Comparison of ENCODE assay signal across 8 cellular contexts in genomic region chr19:7521551-7522071, GRCh38. TPM values are rescaled to one million over a fixed set of nuclear protein-coding genes. Genes with fewer than 3 reads are reported as not detected.
DNase-seq lines count a peak whose midpoint lies in the region; ATAC-seq lines count a peak whose summit lies in the region.

No MANE protein-coding gene starts in this region.

- intact Hi-C loops in activated CD4-positive, alpha-beta T cell treated with anti-CD3 and anti-CD28 coated beads, Interleukin-2, amount 10 ng/mL, durations not matched to agents 24 days and 14 days (cut with micrococcal nuclease) = loop anchor here (1.0 to 10.0 kb wide), 3 partner anchors 13 to 327 kb away; partner anchors contain the start of gene PEX11G

- no peak for DNase-seq in activated CD4-positive, alpha-beta T cell treated with anti-CD3 and anti-CD28 coated beads, Interleukin-2, amount 10 ng/mL, durations not matched to agents 24 days and 14 days
- no peak for DNase-seq in activated CD4-positive, alpha-beta T cell treated with anti-CD3 and anti-CD28 coated beads, Interleukin-2, amount 50 U/mL, for 4 hours
- DNase-seq in immature natural killer cell (no peak), substantia nigra (lab: John Stamatoyannopoulos, UW) (no peak), SHP77 (lab: John Stamatoyannopoulos, UW) (no peak), DMS153 treated with DMSO at 0.1 percent for 48 hours (lab: John Stamatoyannopoulos, UW; ENCODE audit: unreplicated experiment) (no peak)

- H3K27me3 Mint-ChIP-seq in activated CD4-positive, alpha-beta T cell treated with anti-CD3 and anti-CD28 coated beads, Interleukin-2, amount 10 ng/mL, durations not matched to agents 24 days and 14 days = peaks cover 18% of the 10 kb centered on the region
- no peaks in the 10 kb centered on the region for H3K27me3 Mint-ChIP-seq in activated naive CD8-positive, alpha-beta T cell
- H3K27me3 Mint-ChIP-seq in immature natural killer cell (ENCODE audit: low read depth in 3 of 3) = peaks cover 5 to 13% (median 7%) of the 10 kb centered on the region in 3 donors

- ATAC-seq in HG03175 (IDR thresholded peaks at IDR 0.05; ENCODE audit: unreplicated experiment) = no peak

- H3K9me3 Mint-ChIP-seq in activated CD4-positive, alpha-beta T cell treated with anti-CD3 and anti-CD28 coated beads, Interleukin-2, amount 10 ng/mL, durations not matched to agents 24 days and 14 days = no peaks in the 10 kb centered on the region
- no peaks in the 10 kb centered on the region for H3K9me3 Mint-ChIP-seq in activated naive CD8-positive, alpha-beta T cell (ENCODE audit: low read depth)
- H3K9me3 Mint-ChIP-seq in immature natural killer cell = no peaks in the 10 kb centered on the region

- H3K4me3 Mint-ChIP-seq in activated CD4-positive, alpha-beta T cell treated with anti-CD3 and anti-CD28 coated beads, Interleukin-2, amount 10 ng/mL, durations not matched to agents 24 days and 14 days = peak overlapping the region; percentile 81
- peak overlapping the region; percentile 78 for H3K4me3 Mint-ChIP-seq in activated naive CD8-positive, alpha-beta T cell
- peak overlapping the region; percentile 74 to 93 (median 88) for H3K4me3 Mint-ChIP-seq in immature natural killer cell

- H3K27ac ChIP-seq in substantia nigra (ENCODE audit: low read depth, low read length, poor library complexity, severe bottlenecking) = peak overlapping the region; percentile 75

- H3K36me3 Mint-ChIP-seq in activated CD4-positive, alpha-beta T cell treated with anti-CD3 and anti-CD28 coated beads, Interleukin-2, amount 10 ng/mL, durations not matched to agents 24 days and 14 days (ENCODE audit: low read depth) = peaks cover 5% of the 10 kb centered on the region
- H3K36me3 Mint-ChIP-seq in activated naive CD8-positive, alpha-beta T cell = no peaks in the 10 kb centered on the region
- H3K36me3 Mint-ChIP-seq in immature natural killer cell = no peaks in the 10 kb centered on the region

- H3K4me1 Mint-ChIP-seq in activated CD4-positive, alpha-beta T cell treated with anti-CD3 and anti-CD28 coated beads, Interleukin-2, amount 10 ng/mL, durations not matched to agents 24 days and 14 days = peaks cover 12% of the 10 kb centered on the region
- peaks cover 19% of the 10 kb centered on the region for H3K4me1 Mint-ChIP-seq in activated naive CD8-positive, alpha-beta T cell (ENCODE audit: low read depth)
- H3K4me1 Mint-ChIP-seq in immature natural killer cell = peaks cover 26% of the 10 kb centered on the region in 2 donors

- H3K27ac Mint-ChIP-seq in activated CD4-positive, alpha-beta T cell treated with anti-CD3 and anti-CD28 coated beads, Interleukin-2, amount 10 ng/mL, durations not matched to agents 24 days and 14 days = peak overlapping the region; percentile 87
- H3K27ac Mint-ChIP-seq in activated naive CD8-positive, alpha-beta T cell = peak overlapping the region; percentile 28
- peak overlapping the region in 5 of 6 donors; percentile 14 to 86 (median 76) for H3K27ac Mint-ChIP-seq in immature natural killer cell

RNA-seq across cellular contexts. Expression of gene MCOLN1, which starts 0.8 kb away (rescaled TPM):
- total RNA-seq in activated CD4-positive, alpha-beta T cell treated with anti-CD3 and anti-CD28 coated beads, Interleukin-2, amount 10 ng/mL, durations not matched to agents 24 days and 14 days = 13.3 and 13.7 TPM in 2 replicates
- polyA plus RNA-seq in immature natural killer cell = 10 to 100 TPM in 1 of 3 donors, 1 to 10 TPM in 2; 6.6 to 17.1 (median 9.5) TPM

RNA-seq across cellular contexts. Expression of gene ZNF358, which starts 5.7 kb away (rescaled TPM):
- 5.1 and 5.7 TPM in 2 replicates for total RNA-seq in activated CD4-positive, alpha-beta T cell treated with anti-CD3 and anti-CD28 coated beads, Interleukin-2, amount 10 ng/mL, durations not matched to agents 24 days and 14 days
- polyA plus RNA-seq in immature natural killer cell = 1 to 10 TPM; 1.3 to 3.1 (median 1.8) TPM

RNA-seq across cellular contexts. Expression of gene PNPLA6, which starts 13.9 kb away (rescaled TPM):
- 122 and 125 TPM in 2 replicates for total RNA-seq in activated CD4-positive, alpha-beta T cell treated with anti-CD3 and anti-CD28 coated beads, Interleukin-2, amount 10 ng/mL, durations not matched to agents 24 days and 14 days
- polyA plus RNA-seq in immature natural killer cell = 10 to 100 TPM in 1 of 3 donors, 1 to 10 TPM in 2; 4.9 to 17.5 (median 9.8) TPM

RNA-seq across cellular contexts. Expression of gene PEX11G, which starts 32.8 kb away (rescaled TPM):
- 1.1 and 1.2 TPM in 2 replicates for total RNA-seq in activated CD4-positive, alpha-beta T cell treated with anti-CD3 and anti-CD28 coated beads, Interleukin-2, amount 10 ng/mL, durations not matched to agents 24 days and 14 days
- 1 to 10 TPM in 2 of 3 donors, under 1 TPM in 1; 0.21 to 2.8 (median 1.2) TPM for polyA plus RNA-seq in immature natural killer cell

Comparison
In these comparisons a context has a peak if more than half of its experiments do, and no peak if none do; other contexts are left out.
1. H3K27ac Mint-ChIP-seq: peak in every context shown above with its lines; median percentile 87 in activated CD4-positive, alpha-beta T cell treated with anti-CD3 and anti-CD28 coated beads, Interleukin-2, amount 10 ng/mL, durations not matched to agents 24 days and 14 days; 76 in immature natural killer cell; 28 in activated naive CD8-positive, alpha-beta T cell.